Comparison of ENCODE assay signal across 9 cellular contexts in genomic region chr18:54647176-54647575, GRCh38. TPM values are rescaled to one million over a fixed set of nuclear protein-coding genes. Genes with fewer than 3 reads are reported as not detected.
A peak's percentile ranks its signal among the peaks of the same experiment; 100 is the strongest.
DNase-seq lines count a peak whose midpoint lies in the region; ATAC-seq and TF ChIP-seq lines count a peak whose summit lies in the region.
"Had no signal": no experiment of that assay in that cellular context is flagged by ENCODE, and none has a peak within 500 bp of the region (broad histone marks: within the 10 kb centered on the region; RNA-seq: fewer than 3 reads in every experiment).

No MANE protein-coding gene starts in this region.

- no TSS peak for BruUV-seq in PC-3 (replicated peaks; lab: Mats Ljungman, UMichigan)

- intact Hi-C loops in PC-3 (cut with micrococcal nuclease) = loop anchor here (1.0 to 5.0 kb wide), 4 partner anchors 40 to 254 kb away; no protein-coding TSS in a partner anchor

- H3K14ac ChIP-seq in H9 (ENCODE audit: insufficient read depth, low read length) = no peak overlapping the region

- H3K9ac ChIP-seq in H9 (ENCODE audit: extremely low read depth, insufficient read length, low read length) = no peak overlapping the region
- H3K9ac ChIP-seq in PC-3 (ENCODE audit: low read length) = no peak overlapping the region

- H4K20me1 ChIP-seq in H9 (ENCODE audit: control insufficient read depth, insufficient read depth, insufficient read length) (no peaks in the 10 kb centered on the region), PC-3 (ENCODE audit: low read length) (no peaks in the 10 kb centered on the region), hepatocyte (ENCODE audit: insufficient read depth, poor library complexity, severe bottlenecking) (no peaks in the 10 kb centered on the region)

- H3K9me3 ChIP-seq in H9 (ENCODE audit: control insufficient read depth, low read depth, low read length) = no peaks in the 10 kb centered on the region
- H3K9me3 ChIP-seq in PC-3 (ENCODE audit: low read length) = no peaks in the 10 kb centered on the region
- H3K9me3 ChIP-seq in hepatocyte (ENCODE audit: low read depth) = no peaks in the 10 kb centered on the region

- no peak overlapping the region for H3K18ac ChIP-seq in H9 (ENCODE audit: insufficient read length, low read depth, low read length)

- no peak overlapping the region for H3K4ac ChIP-seq in H9 (ENCODE audit: low read depth, low read length)

- CTCF ChIA-PET in PC-3 (lab: Charles Lee) = no interaction called here

- no peak for DNase-seq in AG10803 (ENCODE audit: low read depth)
- peak; percentile 38 for DNase-seq in H9
- DNase-seq in PC-3 = peak; percentile 69
- peak; percentile 61 for DNase-seq in hepatocyte (ENCODE audit: low spot score)
- DNase-seq in superior temporal gyrus (ENCODE audit: extremely low spot score) = no peak
- DNase-seq in DMS79 treated with DMSO at 0.1 percent for 48 hours (lab: John Stamatoyannopoulos, UW) = no peak
- DNase-seq in NCI-H345 treated with DMSO at 0.1 percent for 48 hours (lab: John Stamatoyannopoulos, UW; ENCODE audit: unreplicated experiment) = no peak
- DNase-seq in SHP77 treated with DMSO at 0.1 percent for 48 hours (lab: John Stamatoyannopoulos, UW) = no peak

- H3F3A ChIP-seq in PC-3 (ENCODE audit: low read length, unreplicated experiment) = no peaks in the 10 kb centered on the region

- H4K5ac ChIP-seq in H9 (ENCODE audit: insufficient read length, low read depth, low read length) = no peak overlapping the region

- no peaks in the 10 kb centered on the region; a peak in 1 of 5 replicates for H3K9me3 Mint-ChIP-seq in H9

- H2BK12ac ChIP-seq in H9 (ENCODE audit: insufficient read length, low read depth, low read length) = no peak overlapping the region

- H2BK20ac ChIP-seq in H9 (ENCODE audit: low read depth, low read length, poor library complexity, severe bottlenecking) = no peak overlapping the region

- peak; percentile 21 for TF ChIP-seq CTCF in AG10803 (conservative IDR thresholded peaks at IDR 0.05; ENCODE audit: low read length)
- peak; percentile 77 for TF ChIP-seq CTCF in H9 (conservative IDR thresholded peaks at IDR 0.05)
- peak; percentile 77 for TF ChIP-seq CTCF in PC-3 (conservative IDR thresholded peaks at IDR 0.05; ENCODE audit: low read depth, low read length)
- TF ChIP-seq CTCF in hepatocyte (IDR thresholded peaks at IDR 0.05; ENCODE audit: poor library complexity) = peak; percentile 67

- H3K36me3 Mint-ChIP-seq in H9 (ENCODE audit: insufficient read depth in 1 of 3, low read depth in 3 of 3) = no peaks in the 10 kb centered on the region; a peak in 1 of 7 replicates

- H3K27me3 ChIP-seq in H9 (ENCODE audit: insufficient read depth, low read length) = no peaks in the 10 kb centered on the region
- peaks cover 5% of the 10 kb centered on the region; the same call in 1 of the 2 replicates for H3K27me3 ChIP-seq in PC-3 (ENCODE audit: low read length)
- H3K27me3 ChIP-seq in hepatocyte = no peaks in the 10 kb centered on the region
- H3K27me3 ChIP-seq: thyroid gland had no signal

- H3K56ac ChIP-seq in H9 (ENCODE audit: insufficient read length, low read depth, low read length) = no peak overlapping the region

- no peak overlapping the region for H2BK5ac ChIP-seq in H9 (ENCODE audit: insufficient read length, low read length)

- no CpG with 5 or more reads among the region's 2 CpGs for WGBS in H9 (ENCODE audit: extremely low coverage, insufficient read length, low lambda C conversion rate)
- 0% methylated on average over 2 of the region's 2 CpGs for WGBS in hepatocyte (ENCODE audit: low lambda C conversion rate, missing lambda C conversion rate)

- H3K4me2 ChIP-seq in H9 (ENCODE audit: insufficient read depth, insufficient read length, low read length) (no peak overlapping the region), PC-3 (ENCODE audit: low read length) (no peak overlapping the region), hepatocyte (no peak overlapping the region)

- H3K36me3 ChIP-seq in PC-3 (ENCODE audit: low read depth, low read length) = no peaks in the 10 kb centered on the region
- no peaks in the 10 kb centered on the region for H3K36me3 ChIP-seq in hepatocyte (replicated peaks; ENCODE audit: insufficient read depth, low read depth)
- H3K36me3 ChIP-seq: thyroid gland had no signal

- no peak overlapping the region for H2BK120ac ChIP-seq in H9 (ENCODE audit: low read depth, low read length, poor library complexity, severe bottlenecking)

- H3K27ac Mint-ChIP-seq in H9 = no peak overlapping the region

- no peak overlapping the region for H2BK15ac ChIP-seq in H9 (ENCODE audit: low read depth, low read length)

- H3K27me3 Mint-ChIP-seq in H9 (ENCODE audit: low read depth) = no peaks in the 10 kb centered on the region

- no peak overlapping the region for H2AK5ac ChIP-seq in H9 (ENCODE audit: insufficient read length, low read length)

- H3K79me2 ChIP-seq in H9 (ENCODE audit: insufficient read depth, low read length) = no peaks in the 10 kb centered on the region
- H3K79me2 ChIP-seq in PC-3 (ENCODE audit: low read length) = no peaks in the 10 kb centered on the region
- H3K79me2 ChIP-seq in hepatocyte = no peaks in the 10 kb centered on the region

- no peak overlapping the region for H4K91ac ChIP-seq in H9 (ENCODE audit: insufficient read length, low read depth, low read length)

- H3K27ac ChIP-seq in H9 (ENCODE audit: insufficient read length, low read depth, low read length) (no peak overlapping the region), PC-3 (ENCODE audit: low read length) (no peak overlapping the region), hepatocyte (no peak overlapping the region)
- H3K27ac ChIP-seq: thyroid gland had no signal

- H3K4me1 Mint-ChIP-seq in H9 = peaks cover 6 to 8% of the 10 kb centered on the region in 2 experiments

- ATAC-seq in PC-3 = peak; percentile 74

- H3K4me3 ChIP-seq in AG10803 (ENCODE audit: low read length) = no peak overlapping the region
- H3K4me3 ChIP-seq in PC-3 (ENCODE audit: low read length) = no peak overlapping the region
- H3K4me3 ChIP-seq in hepatocyte = no peak overlapping the region
- H3K4me3 ChIP-seq: thyroid gland had no signal

- H3K9me2 ChIP-seq in PC-3 (replicated peaks; ENCODE audit: low read length) (no peaks in the 10 kb centered on the region), hepatocyte (replicated peaks; ENCODE audit: insufficient read depth) (no peaks in the 10 kb centered on the region)

- no peaks in the 10 kb centered on the region for H3K79me1 ChIP-seq in H9 (ENCODE audit: insufficient read depth, low read depth, low read length, poor library complexity, severe bottlenecking)

- no peak overlapping the region for H3T11ph ChIP-seq in H9 (ENCODE audit: low read length)

- H2AFZ ChIP-seq in H9 (ENCODE audit: low read length) = no peak overlapping the region
- no peak overlapping the region for H2AFZ ChIP-seq in PC-3 (ENCODE audit: low read length)
- no peak overlapping the region for H2AFZ ChIP-seq in hepatocyte

- no peak overlapping the region for H3K23ac ChIP-seq in H9 (ENCODE audit: insufficient read length, low read depth, low read length)

- no peak overlapping the region for H3K4me3 Mint-ChIP-seq in H9

- H4K8ac ChIP-seq in H9 (replicated peaks; ENCODE audit: insufficient read length, low read depth, low read length) = no peak overlapping the region

- POLR2A ChIA-PET in PC-3 (lab: Charles Lee; ENCODE audit: unreplicated experiment) = no interaction called here

- H3K4me1 ChIP-seq in H9 (ENCODE audit: insufficient read depth, low read length) = no peaks in the 10 kb centered on the region
- H3K4me1 ChIP-seq in PC-3 (ENCODE audit: insufficient read depth, low read length) = no peaks in the 10 kb centered on the region
- no peaks in the 10 kb centered on the region for H3K4me1 ChIP-seq in hepatocyte (ENCODE audit: insufficient read depth)
- H3K4me1 ChIP-seq: thyroid gland had no signal

- no peaks in the 10 kb centered on the region for H3K23me2 ChIP-seq in H9 (ENCODE audit: insufficient read length, low read depth, low read length, poor library complexity, severe bottlenecking)

RNA-seq across cellular contexts. Expression of gene DYNAP, which starts 56.1 kb away (rescaled TPM):
- total RNA-seq in H9 (2021) (2.3 and 2.5 TPM in 2 replicates), PC-3 (2014; rRNA removed) (not detected in 2 replicates), hepatocyte (not detected in 2 replicates)
- polyA plus RNA-seq in hepatocyte = 0.69 and 0.79 TPM in 2 replicates
- total RNA-seq: thyroid gland had no signal

Comparison
In these comparisons a context has a peak if more than half of its experiments do, and no peak if none do; other contexts are left out.
1. DNase-seq: peak in H9 (single experiment), PC-3 (single experiment) and hepatocyte (single experiment); none in AG10803 (single experiment), superior temporal gyrus (single experiment), DMS79 treated with DMSO at 0.1 percent for 48 hours (single experiment), NCI-H345 treated with DMSO at 0.1 percent for 48 hours (single experiment) and SHP77 treated with DMSO at 0.1 percent for 48 hours (single experiment).
2. CTCF ChIP-seq: peak in every context shown above with its lines; median percentile 77 in H9; 77 in PC-3; 67 in hepatocyte; 21 in AG10803.